In genomic region chr2:165499131-165499530, GRCh38 we compare ENCODE assay signal across 15 cellular contexts. TPM values are rescaled to one million over a fixed set of nuclear protein-coding genes. Genes with fewer than 3 reads are reported as not detected.
"Had no signal": no experiment of that assay in that cellular context is flagged by ENCODE, and none has a peak within 500 bp of the region (broad histone marks: within the 10 kb centered on the region; RNA-seq: fewer than 3 reads in every experiment).

No MANE protein-coding gene starts in this region.

- H3K27me3 Mint-ChIP-seq: activated CD4-positive, alpha-beta memory T cell treated with anti-CD3 and anti-CD28 coated beads for 36 hours; activated T-cell treated with anti-CD3 and anti-CD28 coated beads, Interleukin-2, amount 50 U/mL, for 24 hours had no signal

- H3K4me1 ChIP-seq: adrenal gland, colonic mucosa, esophagus muscularis mucosa, pancreas, stomach had no signal

- H3K36me3 Mint-ChIP-seq: activated CD4-positive, alpha-beta memory T cell treated with anti-CD3 and anti-CD28 coated beads for 36 hours had no signal

- H3K4me3 Mint-ChIP-seq: activated CD4-positive, alpha-beta memory T cell treated with anti-CD3 and anti-CD28 coated beads for 36 hours; activated T-cell treated with anti-CD3 and anti-CD28 coated beads, Interleukin-2, amount 50 U/mL, for 24 hours had no signal

- H3K36me3 ChIP-seq: adrenal gland, cardiac muscle cell, colonic mucosa, pancreas, stomach, thoracic aorta had no signal

- ATAC-seq: pancreas had no signal

- H3K9me3 ChIP-seq: adrenal gland, colonic mucosa, esophagus muscularis mucosa, pancreas, stomach, thoracic aorta had no signal

- H3K27me3 ChIP-seq: adrenal gland, cardiac muscle cell, colonic mucosa, esophagus muscularis mucosa, pancreas, stomach had no signal

- H3K9me3 Mint-ChIP-seq: activated CD4-positive, alpha-beta memory T cell treated with anti-CD3 and anti-CD28 coated beads for 36 hours; activated T-cell treated with anti-CD3 and anti-CD28 coated beads, Interleukin-2, amount 50 U/mL, for 24 hours had no signal

- H3K27ac Mint-ChIP-seq: activated CD4-positive, alpha-beta memory T cell treated with anti-CD3 and anti-CD28 coated beads for 36 hours; activated T-cell treated with anti-CD3 and anti-CD28 coated beads, Interleukin-2, amount 50 U/mL, for 24 hours had no signal

- H3K4me3 ChIP-seq: adrenal gland, cardiac muscle cell, colonic mucosa, esophagus muscularis mucosa, lung, pancreas, stomach, thoracic aorta had no signal

- DNase-seq: activated CD4-positive, alpha-beta memory T cell treated with anti-CD3 and anti-CD28 coated beads for 36 hours; activated naive CD4-positive, alpha-beta T cell treated with anti-CD3 and anti-CD28 coated beads, Interleukin-2, amount 50 U/mL, for 16 hours; activated T-cell treated with anti-CD3 and anti-CD28 coated beads, Interleukin-2, amount 50 U/mL, for 24 hours; colonic mucosa; pancreas; stimulated activated CD4-positive, alpha-beta T cell treated with anti-CD3 and anti-CD28 coated beads, Interleukin-12 subunit alpha, Interleukin-12 subunit beta, amount 100 ng/mL, for 4 hours; stimulated activated CD4-positive, alpha-beta T cell treated with anti-CD3 and anti-CD28 coated beads, Interleukin-2, amount 100 ng/mL, for 24 hours; stomach; T-helper 1 cell had no signal

- H3K27ac ChIP-seq: adrenal gland, cardiac muscle cell, colonic mucosa, esophagus muscularis mucosa, pancreas, thoracic aorta, VCaP had no signal

RNA-seq across cellular contexts. Expression of gene CSRNP3, which starts 29.6 kb away (rescaled TPM):
- total RNA-seq: activated CD4-positive, alpha-beta memory T cell treated with anti-CD3 and anti-CD28 coated beads for 36 hours had no signal
